8 cellular contexts compared by ENCODE assay signal in the genomic region with DNA sequence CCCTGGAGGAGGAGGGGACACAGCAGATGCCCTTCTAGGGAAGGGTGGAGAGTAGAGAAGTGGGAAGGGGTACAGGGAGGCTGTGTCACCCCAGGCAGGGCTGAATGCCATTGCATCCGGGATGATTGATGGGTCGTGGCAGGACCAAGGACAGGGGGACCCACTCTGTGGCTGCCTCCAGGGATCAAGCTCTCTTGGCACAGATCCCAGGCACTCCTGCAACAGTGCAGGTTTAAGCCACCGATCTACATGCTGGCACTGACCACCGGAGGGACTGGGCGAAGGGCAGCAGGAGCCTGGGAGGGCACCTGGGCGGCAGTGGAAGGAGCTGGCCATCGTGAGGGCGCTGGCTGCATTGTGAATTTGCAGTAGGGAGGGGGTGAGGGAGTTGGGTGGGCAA. TPM values are rescaled to one million over a fixed set of nuclear protein-coding genes. Genes with fewer than 3 reads are reported as not detected.
DNase-seq lines count a peak whose midpoint lies in the region; ATAC-seq and TF ChIP-seq lines count a peak whose summit lies in the region.
"Not testable (repeated sequence)": the region's sequence is repeated elsewhere in the genome, so short reads cannot be mapped to it uniquely, and the experiment has no call there.

No MANE protein-coding gene starts in this region.

- POLR2A ChIA-PET in SK-N-SH (lab: Yijun Ruan, JAX): interaction anchor here (1.7 kb wide), 1 partner anchor 24 kb away, joined by 5 read pairs; no protein-coding TSS in a partner anchor

- H3K4me3 ChIP-seq in SK-N-SH (ENCODE audit: low read depth in 2 of 2, low read length in 1 of 2): peak overlapping the region in 1 of 2 experiments; percentile 31; a peak in 2 of 4 replicates
- peak overlapping the region; percentile 45 for H3K4me3 ChIP-seq in choroid plexus epithelial cell (ENCODE audit: low read depth, low read length)
- H3K4me3 ChIP-seq in mesodermal cell (ENCODE audit: extremely low read depth, insufficient read depth, low read length, poor library complexity, severe bottlenecking): peak overlapping the region; percentile 21
- H3K4me3 ChIP-seq in trophoblast cell (ENCODE audit: low read depth, low read length); upper lobe of right lung: not testable (repeated sequence)

- H3K36me3 ChIP-seq in ES-I3 (ENCODE audit: insufficient read depth, low read length): peaks cover 10% of the 10 kb centered on the region
- not testable (repeated sequence) for H3K36me3 ChIP-seq in SK-N-SH (replicated peaks in 1 of 2; ENCODE audit: control insufficient read depth in 1 of 2, insufficient read depth in 2 of 2, low read length in 1 of 2); mesodermal cell (ENCODE audit: control insufficient read depth, insufficient read depth, low read length); trophoblast cell (ENCODE audit: control insufficient read depth in 1 of 2, insufficient read depth in 2 of 2, low read length in 2 of 2); upper lobe of right lung

- not testable (repeated sequence) for H2AFZ ChIP-seq in SK-N-SH (ENCODE audit: low read depth); trophoblast cell (ENCODE audit: insufficient read depth, low read length, poor library complexity)

- H3K27ac ChIP-seq in SK-N-SH (ENCODE audit: low read depth in 2 of 2, low read length in 1 of 2); mesodermal cell (ENCODE audit: low read depth, low read length, severe bottlenecking); trophoblast cell (ENCODE audit: low read depth, low read length); upper lobe of right lung: not testable (repeated sequence)

- H3K9me3 Mint-ChIP-seq in activated T-helper 17 cell treated with anti-CD3 and anti-CD28 coated beads, Interleukin-2, amount 50 U/mL, for 72 hours; glutamatergic neuron (ENCODE audit: unreplicated experiment): not testable (repeated sequence)

- not testable (repeated sequence) for H4K91ac ChIP-seq in trophoblast cell (ENCODE audit: low read depth, low read length)

- H3K4me3 Mint-ChIP-seq in activated T-helper 17 cell treated with anti-CD3 and anti-CD28 coated beads, Interleukin-2, amount 50 U/mL, for 72 hours: peak overlapping the region; percentile 34
- H3K4me3 Mint-ChIP-seq in glutamatergic neuron (ENCODE audit: unreplicated experiment): peak overlapping the region; percentile 78

- not testable (repeated sequence) for H3K9me3 ChIP-seq in ES-I3 (ENCODE audit: control insufficient read depth, insufficient read depth, low read length); SK-N-SH; mesodermal cell (ENCODE audit: control insufficient read depth, low read length); trophoblast cell (ENCODE audit: insufficient read depth, low read depth, low read length); upper lobe of right lung

- peak overlapping the region; percentile 20; the same call in 1 of the 2 replicates for H3K9ac ChIP-seq in ES-I3 (ENCODE audit: low read depth, low read length)
- H3K9ac ChIP-seq in SK-N-SH; trophoblast cell (ENCODE audit: low read length): not testable (repeated sequence)

- not testable (repeated sequence) for H3K27me3 Mint-ChIP-seq in activated T-helper 17 cell treated with anti-CD3 and anti-CD28 coated beads, Interleukin-2, amount 50 U/mL, for 72 hours; glutamatergic neuron (ENCODE audit: unreplicated experiment)

- intact Hi-C loops in upper lobe of right lung (cut with DNase I): not testable (repeated sequence)

- TF ChIP-seq CTCF in SK-N-SH (IDR thresholded peaks at IDR 0.05); choroid plexus epithelial cell (conservative IDR thresholded peaks at IDR 0.05; ENCODE audit: low read depth, low read length); glutamatergic neuron (IDR thresholded peaks at IDR 0.05; ENCODE audit: partially characterized antibody, unreplicated experiment); upper lobe of right lung (IDR thresholded peaks at IDR 0.05): not testable (repeated sequence)

- not testable (repeated sequence) for DNase-seq in SK-N-SH; choroid plexus epithelial cell (ENCODE audit: low read depth); glutamatergic neuron; trophoblast cell; upper lobe of right lung

- H3F3A ChIP-seq in SK-N-SH (replicated peaks; ENCODE audit: insufficient read depth): not testable (repeated sequence)

- not testable (repeated sequence) for H3K36me3 Mint-ChIP-seq in activated T-helper 17 cell treated with anti-CD3 and anti-CD28 coated beads, Interleukin-2, amount 50 U/mL, for 72 hours (ENCODE audit: low read depth); glutamatergic neuron (ENCODE audit: unreplicated experiment)

- not testable (repeated sequence) for TF ChIP-seq RAD21 in SK-N-SH (IDR thresholded peaks at IDR 0.05; ENCODE audit: low read length)

- H2BK5ac ChIP-seq in trophoblast cell (ENCODE audit: low read depth, low read length, poor library complexity): not testable (repeated sequence)

- not testable (repeated sequence) for H2BK12ac ChIP-seq in trophoblast cell (ENCODE audit: low read length)

- CTCF ChIA-PET in SK-N-SH (lab: Yijun Ruan, JAX): not testable (repeated sequence)

- 19% methylated on average over 4 of the region's 8 CpGs for WGBS in SK-N-SH (ENCODE audit: low lambda C conversion rate)
- no CpG with 5 or more reads among the region's 8 CpGs for WGBS in mesodermal cell (ENCODE audit: insufficient coverage in 2 of 2), 2 experiments
- no CpG with 5 or more reads among the region's 8 CpGs for WGBS in trophoblast cell (ENCODE audit: extremely low coverage, insufficient coverage, insufficient read length)

- H4K20me1 ChIP-seq in SK-N-SH (ENCODE audit: insufficient read depth): not testable (repeated sequence)

- H2AK5ac ChIP-seq in trophoblast cell (ENCODE audit: low read length): not testable (repeated sequence)

- peak; percentile 21 for ATAC-seq in activated T-helper 17 cell treated with anti-CD3 and anti-CD28 coated beads, Interleukin-2, amount 50 U/mL, for 72 hours (replicated peaks)
- peak; percentile 59 for ATAC-seq in upper lobe of right lung

- H3K79me1 ChIP-seq in trophoblast cell (ENCODE audit: low read length): not testable (repeated sequence)

- not testable (repeated sequence) for H2BK120ac ChIP-seq in trophoblast cell (ENCODE audit: insufficient read depth, low read length, poor library complexity)

- not testable (repeated sequence) for H3K79me2 ChIP-seq in SK-N-SH (ENCODE audit: insufficient read depth); trophoblast cell (ENCODE audit: control insufficient read depth, insufficient read depth, low read length, poor library complexity)

- H3K18ac ChIP-seq in trophoblast cell (ENCODE audit: low read length): not testable (repeated sequence)

- H4K8ac ChIP-seq in trophoblast cell (ENCODE audit: low read depth, low read length): not testable (repeated sequence)

- H3K14ac ChIP-seq in trophoblast cell (ENCODE audit: low read length): not testable (repeated sequence)

- TF ChIP-seq EP300 in SK-N-SH (IDR thresholded peaks at IDR 0.05; ENCODE audit: borderline replicate concordance in 1 of 2, low read depth in 1 of 2, low read length in 1 of 2): not testable (repeated sequence)

- H3K4me2 ChIP-seq in SK-N-SH: not testable (repeated sequence)
- H3K4me2 ChIP-seq in trophoblast cell (ENCODE audit: low read length): peak overlapping the region; percentile 51

- H3K4ac ChIP-seq in trophoblast cell (ENCODE audit: low read depth, low read length): not testable (repeated sequence)

- not testable (repeated sequence) for H3K27ac Mint-ChIP-seq in activated T-helper 17 cell treated with anti-CD3 and anti-CD28 coated beads, Interleukin-2, amount 50 U/mL, for 72 hours; glutamatergic neuron (ENCODE audit: unreplicated experiment)

- not testable (repeated sequence) for H3K23ac ChIP-seq in trophoblast cell (ENCODE audit: low read length)

- H3K9me2 ChIP-seq in SK-N-SH: not testable (repeated sequence)

- H3K4me1 Mint-ChIP-seq in activated T-helper 17 cell treated with anti-CD3 and anti-CD28 coated beads, Interleukin-2, amount 50 U/mL, for 72 hours; glutamatergic neuron (ENCODE audit: low read depth, unreplicated experiment): not testable (repeated sequence)

- H3K4me1 ChIP-seq in ES-I3 (ENCODE audit: insufficient read depth, low read length): peaks cover 25% of the 10 kb centered on the region
- not testable (repeated sequence) for H3K4me1 ChIP-seq in SK-N-SH (ENCODE audit: control insufficient read depth in 1 of 2, insufficient read depth in 2 of 2, low read depth in 1 of 2, low read length in 1 of 2); mesodermal cell (ENCODE audit: control insufficient read depth, insufficient read depth, low read length, poor library complexity, severe bottlenecking); upper lobe of right lung
- peaks cover 13 to 14% of the 10 kb centered on the region in 2 experiments for H3K4me1 ChIP-seq in trophoblast cell (ENCODE audit: control insufficient read depth in 1 of 2, insufficient read depth in 2 of 2, low read length in 2 of 2)

- H3K27me3 ChIP-seq in SK-N-SH (ENCODE audit: insufficient read depth); trophoblast cell (ENCODE audit: insufficient read depth, low read length); upper lobe of right lung: not testable (repeated sequence)

- H4K12ac ChIP-seq in trophoblast cell (ENCODE audit: low read depth, low read length): not testable (repeated sequence)

RNA-seq across cellular contexts. Expression of a gene that starts 22.6 kb away (rescaled TPM):
- 169 and 199 TPM in 2 replicates for polyA plus RNA-seq in SK-N-SH (2012; rRNA removed)
- polyA plus RNA-seq in SK-N-SH (2012; cell fraction: cytosol; rRNA removed): 106 and 153 TPM in 2 replicates
- 205 and 241 TPM in 2 replicates for polyA plus RNA-seq in SK-N-SH (2012; cell fraction: nucleus; rRNA removed)
- total RNA-seq in activated T-helper 17 cell treated with anti-CD3 and anti-CD28 coated beads, Interleukin-2, amount 50 U/mL, for 72 hours: 1 to 10 TPM; 2.8 to 6.0 TPM
- total RNA-seq in glutamatergic neuron (ENCODE audit: unreplicated experiment) (769 TPM), upper lobe of right lung (15.4 TPM)
- 172 TPM for polyA plus RNA-seq in mesodermal cell (2013, experiment 1 of 2)
- polyA plus RNA-seq in mesodermal cell (2013, experiment 2 of 2): 143 TPM
- polyA plus RNA-seq in trophoblast cell (2013): 167 and 171 TPM in 2 replicates

RNA-seq across cellular contexts. Expression of a gene that starts 47.5 kb away (rescaled TPM):
- 161 and 162 TPM in 2 replicates for polyA plus RNA-seq in SK-N-SH (2012; rRNA removed)
- 98.8 and 151 TPM in 2 replicates for polyA plus RNA-seq in SK-N-SH (2012; cell fraction: cytosol; rRNA removed)
- polyA plus RNA-seq in SK-N-SH (2012; cell fraction: nucleus; rRNA removed): 84.1 and 119 TPM in 2 replicates
- total RNA-seq in activated T-helper 17 cell treated with anti-CD3 and anti-CD28 coated beads, Interleukin-2, amount 50 U/mL, for 72 hours: under 1 TPM in 1 of 2 donors, not detected in 1; 0.35 TPM
- total RNA-seq in glutamatergic neuron (ENCODE audit: unreplicated experiment) (1,777 TPM), upper lobe of right lung (0.46 TPM)
- 280 TPM for polyA plus RNA-seq in mesodermal cell (2013, experiment 1 of 2)
- 213 TPM for polyA plus RNA-seq in mesodermal cell (2013, experiment 2 of 2)
- 139 and 141 TPM in 2 replicates for polyA plus RNA-seq in trophoblast cell (2013)

Comparison
In these comparisons a context has a peak if more than half of its experiments do, and no peak if none do; other contexts are left out.
1. RNA of a gene that starts 22.6 kb away (total RNA-seq): 769 TPM in glutamatergic neuron (single experiment); 15.4 TPM in upper lobe of right lung (single experiment) and 2.8 to 6.0 TPM in activated T-helper 17 cell treated with anti-CD3 and anti-CD28 coated beads, Interleukin-2, amount 50 U/mL, for 72 hours; every median in the first group is over 10 times any median in the second.
2. RNA of a gene that starts 47.5 kb away (total RNA-seq): 1,777 TPM in glutamatergic neuron (single experiment); 0.46 TPM in upper lobe of right lung (single experiment) and 0.35 TPM in activated T-helper 17 cell treated with anti-CD3 and anti-CD28 coated beads, Interleukin-2, amount 50 U/mL, for 72 hours; every median in the first group is over 1,000 times any median in the second.